Comparison of ENCODE assay signal across 12 cellular contexts in genomic region chr10:18005781-18006456, GRCh38. TPM values are rescaled to one million over a fixed set of nuclear protein-coding genes. Genes with fewer than 3 reads are reported as not detected.
DNase-seq lines count a peak whose midpoint lies in the region; ATAC-seq, FAIRE-seq and TF ChIP-seq lines count a peak whose summit lies in the region.
"Had no signal": no experiment of that assay in that cellular context is flagged by ENCODE, and none has a peak within 500 bp of the region (broad histone marks: within the 10 kb centered on the region; RNA-seq: fewer than 3 reads in every experiment).

No MANE protein-coding gene starts in this region.

- H2BK20ac ChIP-seq in H9 (ENCODE audit: low read depth, low read length, poor library complexity, severe bottlenecking): no peak overlapping the region

- peaks cover 19 to 26% of the 10 kb centered on the region in 2 experiments for H3K4me1 Mint-ChIP-seq in H9

- no peak overlapping the region for H4K8ac ChIP-seq in H9 (replicated peaks; ENCODE audit: insufficient read length, low read depth, low read length)

- no peak for TF ChIP-seq POLR2A in testis (IDR thresholded peaks at IDR 0.05)

- no peak overlapping the region for H3K56ac ChIP-seq in H9 (ENCODE audit: insufficient read length, low read depth, low read length)

- H4K5ac ChIP-seq in H9 (ENCODE audit: insufficient read length, low read depth, low read length): no peak overlapping the region

- H3K79me1 ChIP-seq in H9 (ENCODE audit: insufficient read depth, low read depth, low read length, poor library complexity, severe bottlenecking): no peaks in the 10 kb centered on the region

- H2AK5ac ChIP-seq in H9 (ENCODE audit: insufficient read length, low read length): no peak overlapping the region

- H3K4me1 ChIP-seq in H9 (ENCODE audit: insufficient read depth, low read length) (peaks cover 4% of the 10 kb centered on the region; the same call in 1 of the 2 replicates), testis (no peaks in the 10 kb centered on the region)

- no peaks in the 10 kb centered on the region for H3K36me3 ChIP-seq in testis (ENCODE audit: low read depth, missing control alignments)

- H3K23me2 ChIP-seq in H9 (ENCODE audit: insufficient read length, low read depth, low read length, poor library complexity, severe bottlenecking): no peaks in the 10 kb centered on the region

- H3K9ac ChIP-seq in H9 (ENCODE audit: extremely low read depth, insufficient read length, low read length): no peak overlapping the region

- no peak for FAIRE-seq in urothelium cell line (lab: Jason Lieb, UNC)

- in situ Hi-C loops in astrocyte of the spinal cord (cut with HindIII; ENCODE audit: low sequenced_read_pairs): no loop called here

- no peak overlapping the region for H3K4ac ChIP-seq in H9 (ENCODE audit: low read depth, low read length)

- no peak overlapping the region for H3K4me2 ChIP-seq in H9 (ENCODE audit: insufficient read depth, insufficient read length, low read length)

- no peak overlapping the region for H3K4me3 Mint-ChIP-seq in H9

- no peaks in the 10 kb centered on the region for H3K36me3 Mint-ChIP-seq in H9 (ENCODE audit: insufficient read depth in 1 of 3, low read depth in 3 of 3)

- no peak for ATAC-seq in HG02852 (IDR thresholded peaks at IDR 0.05; ENCODE audit: unreplicated experiment)

- H3K27ac ChIP-seq in H9 (ENCODE audit: insufficient read length, low read depth, low read length): no peak overlapping the region
- peak overlapping the region in 1 of 2 donors; percentile 33 for H3K27ac ChIP-seq in testis
- H3K27ac ChIP-seq: VCaP had no signal

- no peak overlapping the region for H2BK5ac ChIP-seq in H9 (ENCODE audit: insufficient read length, low read length)

- peaks cover 2% of the 10 kb centered on the region; the same call in 1 of the 2 replicates for H3K27me3 Mint-ChIP-seq in H9 (ENCODE audit: low read depth)

- H3K4me3 ChIP-seq in astrocyte of the spinal cord (ENCODE audit: low read depth, low read length) (no peak overlapping the region), testis (no peak overlapping the region)

- no peak overlapping the region for H2BK15ac ChIP-seq in H9 (ENCODE audit: low read depth, low read length)

- no peak overlapping the region for H3K18ac ChIP-seq in H9 (ENCODE audit: insufficient read length, low read depth, low read length)

- no peaks in the 10 kb centered on the region for H4K20me1 ChIP-seq in H9 (ENCODE audit: control insufficient read depth, insufficient read depth, insufficient read length)

- H2BK120ac ChIP-seq in H9 (ENCODE audit: low read depth, low read length, poor library complexity, severe bottlenecking): no peak overlapping the region

- H3K27me3 ChIP-seq in H9 (ENCODE audit: insufficient read depth, low read length) (no peaks in the 10 kb centered on the region), testis (no peaks in the 10 kb centered on the region)

- no peak overlapping the region for H3T11ph ChIP-seq in H9 (ENCODE audit: low read length)

- peak overlapping the region in 1 of 3 experiments; percentile 88; a peak in 3 of 7 replicates for H3K27ac Mint-ChIP-seq in H9

- no peak overlapping the region for H3K14ac ChIP-seq in H9 (ENCODE audit: insufficient read depth, low read length)

- no peaks in the 10 kb centered on the region for H3K9me3 ChIP-seq in H9 (ENCODE audit: control insufficient read depth, low read depth, low read length)
- no peaks in the 10 kb centered on the region for H3K9me3 ChIP-seq in testis

- H3K23ac ChIP-seq in H9 (ENCODE audit: insufficient read length, low read depth, low read length): no peak overlapping the region

- no peaks in the 10 kb centered on the region for H3K79me2 ChIP-seq in H9 (ENCODE audit: insufficient read depth, low read length)

- no peak for DNase-seq in H9
- DNase-seq in astrocyte of the spinal cord (ENCODE audit: low read depth, low spot score): peak; percentile 91
- DNase-seq in iris pigment epithelial cell (ENCODE audit: low read depth): peak; percentile 92
- peak; percentile 19 for DNase-seq in testis
- DNase-seq in urothelium cell line (ENCODE audit: low spot score): no peak
- DNase-seq in activated naive CD4-positive, alpha-beta T cell (lab: John Stamatoyannopoulos, UW): no peak
- DNase-seq: effector CD8-positive, alpha-beta T cell; MM.1S; stimulated activated naive CD4-positive, alpha-beta T cell treated with Interleukin-2 at 50 U/mL for 16 hours had no signal

- peak overlapping the region; percentile 49 for H2AFZ ChIP-seq in H9 (ENCODE audit: low read length)

- intact Hi-C loops in testis (cut with DNase I; ENCODE audit: low total_unique reads): no loop called here

- no CpG with 5 or more reads among the region's 6 CpGs for WGBS in H9 (ENCODE audit: extremely low coverage, insufficient read length, low lambda C conversion rate)
- WGBS in testis, 2 donors: 8 to 19% methylated on average over 6 of the region's 6 CpGs

- TF ChIP-seq CTCF in H9 (conservative IDR thresholded peaks at IDR 0.05): no peak
- TF ChIP-seq CTCF in astrocyte of the spinal cord (IDR thresholded peaks at IDR 0.05; ENCODE audit: low read depth, low read length): no peak
- TF ChIP-seq CTCF in testis (IDR thresholded peaks at IDR 0.05): no peak

- H3K9me3 Mint-ChIP-seq in H9: no peaks in the 10 kb centered on the region

- no peak overlapping the region for H2BK12ac ChIP-seq in H9 (ENCODE audit: insufficient read length, low read depth, low read length)

- no peak overlapping the region for H4K91ac ChIP-seq in H9 (ENCODE audit: insufficient read length, low read depth, low read length)

RNA-seq across cellular contexts. Expression of gene SLC39A12, which starts 54.2 kb away (rescaled TPM):
- total RNA-seq in H9 (2021) (not detected in 2 replicates), testis (under 1 TPM; 0.47 to 0.68 TPM)
- 0.38 TPM for polyA plus RNA-seq in testis (ENCODE audit: insufficient read depth, low read depth, low replicate concordance)
- total RNA-seq: lower leg skin had no signal

Comparison
In these comparisons a context has a peak if more than half of its experiments do, and no peak if none do; other contexts are left out.
1. DNase-seq: peak in astrocyte of the spinal cord (single experiment), iris pigment epithelial cell (single experiment) and testis (single experiment); none in H9 (single experiment), urothelium cell line (single experiment) and activated naive CD4-positive, alpha-beta T cell (0 of 4).